In genomic region chrX:118948270-118948669, GRCh38 we compare ENCODE assay signal across 29 cellular contexts. TPM values are rescaled to one million over a fixed set of nuclear protein-coding genes. Genes with fewer than 3 reads are reported as not detected.
"Had no signal": no experiment of that assay in that cellular context is flagged by ENCODE, and none has a peak within 500 bp of the region (broad histone marks: within the 10 kb centered on the region; RNA-seq: fewer than 3 reads in every experiment).

No MANE protein-coding gene starts in this region.

- H3K27me3 ChIP-seq: brain microvascular endothelial cell, cardiac muscle cell, MG63, SJSA1 had no signal

- H3K9me3 ChIP-seq: MG63, SJSA1 had no signal

- ATAC-seq: activated CD8-positive, alpha-beta memory T cell treated with anti-CD3 and anti-CD28 coated beads, Interleukin-2, amount 10 ng/mL, durations not matched to agents 7 days and 5 days; PC-3; SK-N-SH treated with all-trans-retinoic acid at 6 μM for 48 hours had no signal

- H3K36me3 ChIP-seq: brain microvascular endothelial cell, cardiac muscle cell, MG63, SJSA1 had no signal

- H3K4me1 ChIP-seq: SJSA1 had no signal

- H3K27ac ChIP-seq: brain microvascular endothelial cell, cardiac muscle cell, SJSA1 had no signal

- H3K4me3 ChIP-seq: cardiac muscle cell, MG63, SJSA1 had no signal

- FAIRE-seq: RCC 7860, TTC549 had no signal

- DNase-seq: activated B cell treated with CpG ODN at 0.5 μM for 24 hours; activated CD4-positive, alpha-beta T cell treated with anti-CD3 and anti-CD28 coated beads for 1 hour; activated CD4-positive, alpha-beta T cell treated with anti-CD3 and anti-CD28 coated beads, Interleukin-2, amount 10 ng/mL, durations not matched to agents 24 days and 14 days; activated CD4-positive, alpha-beta T cell treated with anti-CD3 and anti-CD28 coated beads, Interleukin-2, amount 50 U/mL, for 48 hours; activated CD8-positive, alpha-beta memory T cell treated with anti-CD3 and anti-CD28 coated beads, Interleukin-2, amount 10 ng/mL, durations not matched to agents 7 days and 5 days; activated effector memory CD4-positive, alpha-beta T cell treated with anti-CD3 and anti-CD28 coated beads, Interleukin-2, amount 50 U/mL, for 16 hours; activated naive CD4-positive, alpha-beta T cell treated with Interleukin-2 at 50 U/mL for 16 hours; activated T-cell treated with anti-CD3 and anti-CD28 coated beads, Interleukin-2, amount 50 U/mL, for 24 hours; amygdala; brain microvascular endothelial cell; MG63; NCI-H1092 treated with DMSO at 0.1 percent for 48 hours; NCI-H1417 treated with DMSO at 0.1 percent for 48 hours; NCI-H1694; NCI-H2029; NCI-H2107; NCI-H2171 treated with DMSO at 0.1 percent for 48 hours; NCI-H345; NCI-H510A; NCI-H526 treated with DMSO at 0.1 percent for 48 hours; NCI-H82; PC-3; SHP77; SW 1271 had no signal

RNA-seq across cellular contexts. Expression of gene LONRF3, which starts 26.1 kb away (rescaled TPM):
- polyA plus RNA-seq: cardiac muscle cell had no signal
